ENCODE assay signal across 8 cellular contexts in the genomic region with DNA sequence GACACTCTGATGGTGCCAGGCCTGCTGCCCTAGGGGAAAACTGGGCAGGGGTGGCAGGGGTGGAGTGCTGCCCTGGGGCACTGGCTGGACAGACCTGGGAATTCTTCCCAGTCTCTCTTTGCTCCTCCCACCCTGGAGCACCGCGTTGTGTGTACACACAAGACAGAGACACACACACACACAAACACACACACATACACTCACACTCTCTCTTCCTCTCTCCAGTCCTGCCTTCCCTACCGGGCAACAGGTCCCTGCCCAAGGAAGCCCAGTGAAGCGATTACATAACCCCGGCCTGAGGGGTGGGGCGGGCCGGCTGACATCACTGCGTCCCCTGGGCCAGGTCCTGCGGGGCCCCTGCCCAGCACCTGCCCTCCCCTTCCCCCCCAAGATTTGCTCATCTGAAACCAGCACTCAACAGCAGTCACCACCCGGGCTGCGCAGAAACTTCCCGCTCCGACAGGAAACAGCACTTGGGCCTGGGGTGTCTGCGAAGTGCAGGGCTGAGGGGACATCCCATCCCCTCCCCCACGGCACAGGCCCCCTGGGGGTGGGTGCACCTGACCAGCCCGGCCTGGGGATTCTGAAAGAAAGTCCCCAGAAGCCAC. TPM values are rescaled to one million over a fixed set of nuclear protein-coding genes. Genes with fewer than 3 reads are reported as not detected.
A peak's percentile ranks its signal among the peaks of the same experiment; 100 is the strongest.
DNase-seq lines count a peak whose midpoint lies in the region; ATAC-seq and TF ChIP-seq lines count a peak whose summit lies in the region.

No MANE protein-coding gene starts in this region.

- peaks cover 0 to 2% (median 0%) of the 10 kb centered on the region in 5 experiments for H3K9me3 Mint-ChIP-seq in brain

- H3K9ac ChIP-seq in KMS-11: peak overlapping the region; percentile 53; the same call in 1 of the 2 replicates

- no peaks in the 10 kb centered on the region for H3K36me3 Mint-ChIP-seq in brain

- H4K20me1 ChIP-seq in KMS-11 (ENCODE audit: insufficient read depth): no peaks in the 10 kb centered on the region

- no peak for TF ChIP-seq CTCF in KMS-11 (conservative IDR thresholded peaks at IDR 0.05; ENCODE audit: low read depth, low read length)
- no peak for TF ChIP-seq CTCF in brain (conservative IDR thresholded peaks at IDR 0.05)
- no peak for TF ChIP-seq CTCF in retinal pigment epithelial cell (conservative IDR thresholded peaks at IDR 0.05; ENCODE audit: low read depth, low read length)

- DNase-seq in activated gamma-delta T cell treated with Interleukin-2 at 50 U/mL for 16 hours (peak; percentile 58), activated gamma-delta T cell (lab: John Stamatoyannopoulos, UW) (no peak), T follicular helper cell (ENCODE audit: low read depth) (peak; percentile 38), retinal pigment epithelial cell (ENCODE audit: low read depth) (no peak)

- no peak for ATAC-seq in GM21447 (IDR thresholded peaks at IDR 0.05; ENCODE audit: unreplicated experiment)

- no peak overlapping the region for H2AFZ ChIP-seq in KMS-11 (ENCODE audit: low read depth)

- no peaks in the 10 kb centered on the region for H3K27me3 Mint-ChIP-seq in brain

- peaks cover 23% of the 10 kb centered on the region for H3K4me1 ChIP-seq in KMS-11 (ENCODE audit: low read depth, poor library complexity, severe bottlenecking)

- peaks cover 26% of the 10 kb centered on the region for H3K4me1 Mint-ChIP-seq in brain

- peak overlapping the region; percentile 94 for H3K4me2 ChIP-seq in KMS-11

- no peaks in the 10 kb centered on the region for H3K27me3 ChIP-seq in KMS-11 (ENCODE audit: insufficient read depth, low read depth)

- peak overlapping the region; percentile 86 to 96 (median 91) for H3K4me3 Mint-ChIP-seq in brain

- H3K4me3 ChIP-seq in KMS-11 (IDR thresholded peaks at IDR 0.05; ENCODE audit: insufficient read depth, low read depth, low read length) (no peak overlapping the region), iPS-11a (ENCODE audit: low read depth, low read length) (peak overlapping the region; percentile 76), retinal pigment epithelial cell (ENCODE audit: low read length) (peak overlapping the region; percentile 89)

- H3K79me2 ChIP-seq in KMS-11 (ENCODE audit: insufficient read depth, low read depth): peaks cover 29% of the 10 kb centered on the region

- H3K27ac ChIP-seq in KMS-11: peak overlapping the region; percentile 42

- H3K36me3 ChIP-seq in KMS-11 (ENCODE audit: insufficient read depth): no peaks in the 10 kb centered on the region

- H3K27ac Mint-ChIP-seq in brain: peak overlapping the region; percentile 89 to 95 (median 92)

RNA-seq across cellular contexts. Expression of a gene that starts 1.2 kb away (rescaled TPM):
- 64.7 TPM for polyA plus RNA-seq in brain (ENCODE audit: insufficient read depth, low read depth, low replicate concordance)

RNA-seq across cellular contexts. Expression of a gene that starts 34.3 kb away (rescaled TPM):
- polyA plus RNA-seq in brain (ENCODE audit: insufficient read depth, low read depth, low replicate concordance): 195 TPM

RNA-seq across cellular contexts. Expression of a gene that starts 46.3 kb away (rescaled TPM):
- 40.1 TPM for polyA plus RNA-seq in brain (ENCODE audit: insufficient read depth, low read depth, low replicate concordance)

RNA-seq across cellular contexts. Expression of a gene that starts 46.9 kb away (rescaled TPM):
- polyA plus RNA-seq in brain (ENCODE audit: insufficient read depth, low read depth, low replicate concordance): 11.8 TPM

Comparison
In these comparisons a context has a peak if more than half of its experiments do, and no peak if none do; other contexts are left out.
1. DNase-seq: peak in activated gamma-delta T cell treated with Interleukin-2 at 50 U/mL for 16 hours (single experiment) and T follicular helper cell (single experiment); none in activated gamma-delta T cell (single experiment) and retinal pigment epithelial cell (single experiment).